In the genomic region with DNA sequence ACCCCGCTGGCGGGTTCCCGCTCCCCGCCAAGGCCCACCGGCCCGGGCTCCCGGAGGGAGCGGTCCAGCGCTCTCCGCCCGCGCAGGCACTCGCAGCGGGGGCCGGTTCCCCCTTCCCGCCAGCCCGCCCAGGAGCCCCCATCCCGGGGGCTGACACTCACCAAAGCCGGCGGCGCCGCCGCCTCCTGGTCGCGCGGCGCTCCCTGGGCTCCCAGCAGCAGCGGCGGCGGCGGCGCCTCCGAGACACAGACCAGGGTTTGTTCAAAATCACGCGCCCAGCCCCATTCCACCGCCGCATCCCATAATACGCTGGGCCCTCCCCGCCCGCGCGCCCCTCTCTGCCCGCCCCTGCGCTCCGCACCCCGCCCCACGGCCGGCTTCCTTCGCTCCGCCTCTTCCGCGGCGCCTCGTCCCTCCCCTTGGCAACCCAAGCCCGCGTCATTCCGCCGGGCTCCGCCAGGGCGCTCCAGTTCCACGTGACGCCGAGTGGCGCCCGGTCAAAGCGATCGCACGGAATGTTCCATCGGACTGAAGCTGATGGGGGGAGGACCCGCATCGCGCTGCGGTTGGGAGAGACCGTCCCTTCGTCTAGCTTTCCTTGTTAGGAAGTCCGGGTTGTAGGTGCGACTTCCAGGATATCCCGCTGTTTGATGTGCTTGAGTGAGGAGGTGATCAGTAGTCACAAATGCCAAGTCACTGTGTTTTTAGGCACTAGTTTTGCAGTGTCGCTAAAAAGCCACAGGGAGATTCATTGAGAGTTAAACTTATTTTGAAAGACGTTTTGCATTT, we compare ENCODE assay signal across 1 cellular context.
TF ChIP-seq lines count a peak whose summit lies in the region.

No MANE protein-coding gene starts in this region.

TF ChIP-seq in HepG2, 621 proteins besides CTCF, POLR2A, EP300 and RAD21 (continued from another document and continues in another):
- TF ChIP-seq HDAC6 (IDR thresholded peaks at IDR 0.05; ENCODE audit: low read depth, low read length) (no peak), BCL6 (CRISPR knock-in tag; IDR thresholded peaks at IDR 0.05) (peak; percentile 83), ZBTB40 (IDR thresholded peaks at IDR 0.05) (no peak), ZBTB40 (CRISPR knock-in tag; IDR thresholded peaks at IDR 0.05) (peak; percentile 47; the same call in 1 of the 2 replicates), ZNF337 (CRISPR knock-in tag; IDR thresholded peaks at IDR 0.05; ENCODE audit: borderline replicate concordance, low read depth) (0 out of 2 replicates have a peak, but pooled peaks have one; percentile 52), PHF20 (CRISPR knock-in tag; IDR thresholded peaks at IDR 0.05) (peak; percentile 71; the same call in 1 of the 2 replicates), SATB2 (CRISPR knock-in tag; IDR thresholded peaks at IDR 0.05) (0 out of 2 replicates have a peak, but pooled peaks have one; percentile 47), FOXM1 (CRISPR knock-in tag; IDR thresholded peaks at IDR 0.05) (no peak), ZFY (CRISPR knock-in tag; IDR thresholded peaks at IDR 0.05) (peak; percentile 38; the same call in 1 of the 2 replicates), HDAC1 (CRISPR knock-in tag; IDR thresholded peaks at IDR 0.05) (peak; percentile 82), RXRA (CRISPR knock-in tag; IDR thresholded peaks at IDR 0.05) (peak; percentile 80), ZNF292 (CRISPR knock-in tag; IDR thresholded peaks at IDR 0.05; ENCODE audit: borderline replicate concordance, low read depth) (peak; percentile 51; the same call in 1 of the 2 replicates), ZNF276 (CRISPR knock-in tag; IDR thresholded peaks at IDR 0.05; ENCODE audit: low read depth) (no peak), SIN3B (IDR thresholded peaks at IDR 0.05; ENCODE audit: low read length) (peak; percentile 86), ZNF644 (CRISPR knock-in tag; IDR thresholded peaks at IDR 0.05; ENCODE audit: low read depth) (peak; percentile 29; the same call in 1 of the 2 replicates), ZNF564 (CRISPR knock-in tag; IDR thresholded peaks at IDR 0.05) (0 out of 2 replicates have a peak, but pooled peaks have one; percentile 28), GLI4 (CRISPR knock-in tag; IDR thresholded peaks at IDR 0.05; ENCODE audit: borderline replicate concordance) (no peak), ELF3 (CRISPR knock-in tag; IDR thresholded peaks at IDR 0.05) (peak; percentile 89), TEAD3 (CRISPR knock-in tag; optimal IDR thresholded peaks at IDR 0.05; ENCODE audit: borderline replicate concordance) (peak; percentile 96), U2AF1 (optimal IDR thresholded peaks at IDR 0.05; ENCODE audit: low read depth, low read length) (peak; percentile 39), MIER2 (CRISPR knock-in tag; IDR thresholded peaks at IDR 0.05) (peak; percentile 68; the same call in 1 of the 2 replicates), SP1 (IDR thresholded peaks at IDR 0.05) (no peak), SP1 (CRISPR knock-in tag; IDR thresholded peaks at IDR 0.05) (peak; percentile 70), HMG20A (CRISPR knock-in tag; IDR thresholded peaks at IDR 0.05; ENCODE audit: borderline replicate concordance) (peak; percentile 32; the same call in 1 of the 2 replicates), ZNF451 (CRISPR knock-in tag; IDR thresholded peaks at IDR 0.05) (peak; percentile 61; the same call in 1 of the 2 replicates), ATF7 (IDR thresholded peaks at IDR 0.05) (peak; percentile 76), ATF7 (CRISPR knock-in tag; IDR thresholded peaks at IDR 0.05) (no peak), NFYC (CRISPR knock-in tag; IDR thresholded peaks at IDR 0.05) (peak; percentile 62), ZNF138 (CRISPR knock-in tag; IDR thresholded peaks at IDR 0.05; ENCODE audit: low read depth) (no peak), TBX2 (CRISPR knock-in tag; IDR thresholded peaks at IDR 0.05; ENCODE audit: borderline replicate concordance) (peak; percentile 89), MBD4 (IDR thresholded peaks at IDR 0.05; ENCODE audit: borderline replicate concordance, low read length) (no peak), CREB1 (IDR thresholded peaks at IDR 0.05) (peak; percentile 91), CREB1 (CRISPR knock-in tag; IDR thresholded peaks at IDR 0.05) (peak; percentile 89), ZNF777 (CRISPR knock-in tag; IDR thresholded peaks at IDR 0.05) (no peak; the same call in none of the 2 replicates), ZNF234 (CRISPR knock-in tag; conservative IDR thresholded peaks at IDR 0.05) (0 out of 2 replicates have a peak, but pooled peaks have one; percentile 28)
- TF ChIP-seq, protein P1, sequence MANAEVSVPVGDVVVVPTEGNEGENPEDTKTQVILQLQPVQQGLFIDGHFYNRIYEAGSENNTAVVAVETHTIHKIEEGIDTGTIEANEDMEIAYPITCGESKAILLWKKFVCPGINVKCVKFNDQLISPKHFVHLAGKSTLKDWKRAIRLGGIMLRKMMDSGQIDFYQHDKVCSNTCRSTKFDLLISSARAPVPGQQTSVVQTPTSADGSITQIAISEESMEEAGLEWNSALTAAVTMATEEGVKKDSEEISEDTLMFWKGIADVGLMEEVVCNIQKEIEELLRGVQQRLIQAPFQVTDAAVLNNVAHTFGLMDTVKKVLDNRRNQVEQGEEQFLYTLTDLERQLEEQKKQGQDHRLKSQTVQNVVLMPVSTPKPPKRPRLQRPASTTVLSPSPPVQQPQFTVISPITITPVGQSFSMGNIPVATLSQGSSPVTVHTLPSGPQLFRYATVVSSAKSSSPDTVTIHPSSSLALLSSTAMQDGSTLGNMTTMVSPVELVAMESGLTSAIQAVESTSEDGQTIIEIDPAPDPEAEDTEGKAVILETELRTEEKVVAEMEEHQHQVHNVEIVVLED (CRISPR knock-in tag; IDR thresholded peaks at IDR 0.05; ENCODE audit: borderline replicate concordance): peak; percentile 91
- TF ChIP-seq, protein P2, sequence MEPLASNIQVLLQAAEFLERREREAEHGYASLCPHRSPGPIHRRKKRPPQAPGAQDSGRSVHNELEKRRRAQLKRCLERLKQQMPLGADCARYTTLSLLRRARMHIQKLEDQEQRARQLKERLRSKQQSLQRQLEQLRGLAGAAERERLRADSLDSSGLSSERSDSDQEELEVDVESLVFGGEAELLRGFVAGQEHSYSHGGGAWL (CRISPR knock-in tag; IDR thresholded peaks at IDR 0.05): peak; percentile 38; the same call in 1 of the 2 replicates
- TF ChIP-seq, protein P3, sequence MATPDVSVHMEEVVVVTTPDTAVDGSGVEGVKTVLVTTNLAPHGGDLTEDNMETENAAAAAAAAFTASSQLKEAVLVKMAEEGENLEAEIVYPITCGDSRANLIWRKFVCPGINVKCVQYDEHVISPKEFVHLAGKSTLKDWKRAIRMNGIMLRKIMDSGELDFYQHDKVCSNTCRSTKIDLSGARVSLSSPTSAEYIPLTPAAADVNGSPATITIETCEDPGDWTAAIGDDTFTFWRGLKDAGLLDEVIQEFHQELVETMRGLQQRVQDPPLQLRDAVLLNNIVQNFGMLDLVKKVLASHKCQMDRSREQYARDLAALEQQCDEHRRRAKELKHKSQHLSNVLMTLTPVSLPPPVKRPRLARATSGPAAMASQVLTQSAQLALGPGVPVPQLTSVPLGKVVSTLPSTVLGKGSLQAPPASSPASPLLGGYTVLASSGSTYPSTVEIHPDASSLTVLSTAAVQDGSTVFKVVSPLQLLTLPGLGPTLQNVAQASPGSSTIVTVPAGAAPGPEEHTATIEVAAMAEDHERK (CRISPR knock-in tag; IDR thresholded peaks at IDR 0.05; ENCODE audit: low read depth): peak; percentile 66; the same call in 1 of the 2 replicates
- TF ChIP-seq, protein P4, sequence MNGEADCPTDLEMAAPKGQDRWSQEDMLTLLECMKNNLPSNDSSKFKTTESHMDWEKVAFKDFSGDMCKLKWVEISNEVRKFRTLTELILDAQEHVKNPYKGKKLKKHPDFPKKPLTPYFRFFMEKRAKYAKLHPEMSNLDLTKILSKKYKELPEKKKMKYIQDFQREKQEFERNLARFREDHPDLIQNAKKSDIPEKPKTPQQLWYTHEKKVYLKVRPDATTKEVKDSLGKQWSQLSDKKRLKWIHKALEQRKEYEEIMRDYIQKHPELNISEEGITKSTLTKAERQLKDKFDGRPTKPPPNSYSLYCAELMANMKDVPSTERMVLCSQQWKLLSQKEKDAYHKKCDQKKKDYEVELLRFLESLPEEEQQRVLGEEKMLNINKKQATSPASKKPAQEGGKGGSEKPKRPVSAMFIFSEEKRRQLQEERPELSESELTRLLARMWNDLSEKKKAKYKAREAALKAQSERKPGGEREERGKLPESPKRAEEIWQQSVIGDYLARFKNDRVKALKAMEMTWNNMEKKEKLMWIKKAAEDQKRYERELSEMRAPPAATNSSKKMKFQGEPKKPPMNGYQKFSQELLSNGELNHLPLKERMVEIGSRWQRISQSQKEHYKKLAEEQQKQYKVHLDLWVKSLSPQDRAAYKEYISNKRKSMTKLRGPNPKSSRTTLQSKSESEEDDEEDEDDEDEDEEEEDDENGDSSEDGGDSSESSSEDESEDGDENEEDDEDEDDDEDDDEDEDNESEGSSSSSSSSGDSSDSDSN (CRISPR knock-in tag; IDR thresholded peaks at IDR 0.05): peak; percentile 67
